In genomic region chr5:123429221-123429954, GRCh38 we compare ENCODE assay signal across 1 cellular context.
TF ChIP-seq lines count a peak whose summit lies in the region.

No MANE protein-coding gene starts in this region.

TF ChIP-seq in GM23338, 12 proteins besides CTCF, POLR2A, EP300 and RAD21 (continued from another document):
- TF ChIP-seq, protein P1, sequence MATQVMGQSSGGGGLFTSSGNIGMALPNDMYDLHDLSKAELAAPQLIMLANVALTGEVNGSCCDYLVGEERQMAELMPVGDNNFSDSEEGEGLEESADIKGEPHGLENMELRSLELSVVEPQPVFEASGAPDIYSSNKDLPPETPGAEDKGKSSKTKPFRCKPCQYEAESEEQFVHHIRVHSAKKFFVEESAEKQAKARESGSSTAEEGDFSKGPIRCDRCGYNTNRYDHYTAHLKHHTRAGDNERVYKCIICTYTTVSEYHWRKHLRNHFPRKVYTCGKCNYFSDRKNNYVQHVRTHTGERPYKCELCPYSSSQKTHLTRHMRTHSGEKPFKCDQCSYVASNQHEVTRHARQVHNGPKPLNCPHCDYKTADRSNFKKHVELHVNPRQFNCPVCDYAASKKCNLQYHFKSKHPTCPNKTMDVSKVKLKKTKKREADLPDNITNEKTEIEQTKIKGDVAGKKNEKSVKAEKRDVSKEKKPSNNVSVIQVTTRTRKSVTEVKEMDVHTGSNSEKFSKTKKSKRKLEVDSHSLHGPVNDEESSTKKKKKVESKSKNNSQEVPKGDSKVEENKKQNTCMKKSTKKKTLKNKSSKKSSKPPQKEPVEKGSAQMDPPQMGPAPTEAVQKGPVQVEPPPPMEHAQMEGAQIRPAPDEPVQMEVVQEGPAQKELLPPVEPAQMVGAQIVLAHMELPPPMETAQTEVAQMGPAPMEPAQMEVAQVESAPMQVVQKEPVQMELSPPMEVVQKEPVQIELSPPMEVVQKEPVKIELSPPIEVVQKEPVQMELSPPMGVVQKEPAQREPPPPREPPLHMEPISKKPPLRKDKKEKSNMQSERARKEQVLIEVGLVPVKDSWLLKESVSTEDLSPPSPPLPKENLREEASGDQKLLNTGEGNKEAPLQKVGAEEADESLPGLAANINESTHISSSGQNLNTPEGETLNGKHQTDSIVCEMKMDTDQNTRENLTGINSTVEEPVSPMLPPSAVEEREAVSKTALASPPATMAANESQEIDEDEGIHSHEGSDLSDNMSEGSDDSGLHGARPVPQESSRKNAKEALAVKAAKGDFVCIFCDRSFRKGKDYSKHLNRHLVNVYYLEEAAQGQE (IDR thresholded peaks at IDR 0.05; ENCODE audit: unreplicated experiment) = no peak
- TF ChIP-seq EZH2 (IDR thresholded peaks at IDR 0.05; ENCODE audit: low read depth, unreplicated experiment) (no peak), ZNF114 (CRISPR knock-in tag; IDR thresholded peaks at IDR 0.05) (no peak), ZNF331 (CRISPR knock-in tag; IDR thresholded peaks at IDR 0.05; ENCODE audit: low read depth) (no peak), JUNB (IDR thresholded peaks at IDR 0.05; ENCODE audit: unreplicated experiment) (no peak)
